Comparison of ENCODE assay signal across 16 cellular contexts in genomic region chr6:25016311-25016710, GRCh38.
DNase-seq lines count a peak whose midpoint lies in the region; ATAC-seq and TF ChIP-seq lines count a peak whose summit lies in the region.
"Had no signal": no experiment of that assay in that cellular context is flagged by ENCODE, and none has a peak within 500 bp of the region (broad histone marks: within the 10 kb centered on the region; RNA-seq: fewer than 3 reads in every experiment).

No MANE protein-coding gene starts in this region.

- H2BK120ac ChIP-seq in mesenchymal stem cell (ENCODE audit: low read depth, low read length), result no peak overlapping the region

- H3K4me1 ChIP-seq in DOHH2 (ENCODE audit: control insufficient read depth, low read length) (peaks cover 59% of the 10 kb centered on the region), adipocyte (ENCODE audit: control insufficient read depth, insufficient read depth, low read length) (peaks cover 50% of the 10 kb centered on the region), mesenchymal stem cell (ENCODE audit: control insufficient read depth, insufficient read depth, low read depth, low read length) (peaks cover 2% of the 10 kb centered on the region)

- H4K91ac ChIP-seq in mesenchymal stem cell (ENCODE audit: low read length), result no peak overlapping the region

- H2AFZ ChIP-seq in mesenchymal stem cell (ENCODE audit: low read depth, low read length), result no peak overlapping the region

- no peak overlapping the region for H2BK12ac ChIP-seq in mesenchymal stem cell (ENCODE audit: low read length in 2 of 2)

- TF ChIP-seq CTCF in DOHH2 (IDR thresholded peaks at IDR 0.05; ENCODE audit: low read depth, low read length, poor library complexity, severe bottlenecking), result no peak

- H3K14ac ChIP-seq in mesenchymal stem cell (ENCODE audit: low read length in 2 of 2), result no peak overlapping the region

- no peak overlapping the region for H2BK5ac ChIP-seq in mesenchymal stem cell (ENCODE audit: low read depth, low read length, poor library complexity, severe bottlenecking)

- H2AK5ac ChIP-seq in mesenchymal stem cell (ENCODE audit: low read length, severe bottlenecking), result no peak overlapping the region

- peak overlapping the region; percentile 44 for H3K4me2 ChIP-seq in DOHH2 (ENCODE audit: low read length)
- H3K4me2 ChIP-seq in mesenchymal stem cell (ENCODE audit: low read length, poor library complexity, severe bottlenecking), result no peak overlapping the region

- H3K36me3 ChIP-seq in DOHH2 (ENCODE audit: control insufficient read depth, low read length) (no peaks in the 10 kb centered on the region), adipocyte (ENCODE audit: control insufficient read depth, insufficient read depth, low read length, severe bottlenecking) (no peaks in the 10 kb centered on the region), mesenchymal stem cell (ENCODE audit: control insufficient read depth in 1 of 2, insufficient read depth in 2 of 2, low read depth in 1 of 2, low read length in 2 of 2) (no peaks in the 10 kb centered on the region)
- H3K36me3 ChIP-seq: thoracic aorta had no signal

- DNase-seq in AG08395 (ENCODE audit: low spot score), result peak; percentile 22
- peak; percentile 53 for DNase-seq in adipocyte (ENCODE audit: low read depth)
- DNase-seq in mesenchymal stem cell, result peak; percentile 57
- DNase-seq in activated CD8-positive, alpha-beta memory T cell treated with anti-CD3 and anti-CD28 coated beads, Interleukin-2, amount 50 U/mL, for 48 hours, result no peak
- DNase-seq in NK-92 (lab: John Stamatoyannopoulos, UW; ENCODE audit: unreplicated experiment), result no peak
- DNase-seq in stimulated activated CD4-positive, alpha-beta T cell treated with anti-CD3 and anti-CD28 coated beads, Interleukin-4, amount 100 ng/mL, for 1 hour, result no peak
- DNase-seq: AML-193; effector memory CD4-positive, alpha-beta T cell; mesendoderm; NCI-H1105; NCI-H524 treated with DMSO at 0.1 percent for 48 hours; RPMI8226 had no signal

- H3K9ac ChIP-seq in adipocyte (ENCODE audit: low read length) (no peak overlapping the region), mesenchymal stem cell (ENCODE audit: low read length) (peak overlapping the region; percentile 50)

- H3K79me2 ChIP-seq in DOHH2 (ENCODE audit: control insufficient read depth, low read length), result no peaks in the 10 kb centered on the region

- ATAC-seq in GM18870 (IDR thresholded peaks at IDR 0.05; ENCODE audit: unreplicated experiment), result no peak
- ATAC-seq: HepG2 had no signal

- no peak overlapping the region for H3K18ac ChIP-seq in mesenchymal stem cell (ENCODE audit: low read depth in 1 of 2, low read length in 2 of 2)

- H3K23ac ChIP-seq in mesenchymal stem cell (ENCODE audit: low read length in 2 of 2), result no peak overlapping the region

- no peaks in the 10 kb centered on the region for H3K9me2 ChIP-seq in DOHH2 (replicated peaks; ENCODE audit: control insufficient read depth, low read length)

- H3K4me3 ChIP-seq in DOHH2 (ENCODE audit: low read length), result peak overlapping the region; percentile 31
- H3K4me3 ChIP-seq in adipocyte (ENCODE audit: low read length), result no peak overlapping the region
- H3K4me3 ChIP-seq in mesenchymal stem cell (ENCODE audit: insufficient read depth in 1 of 2, low read depth in 1 of 2, low read length in 2 of 2), result no peak overlapping the region
- H3K4me3 ChIP-seq: thoracic aorta had no signal

- no peaks in the 10 kb centered on the region for H3K79me1 ChIP-seq in mesenchymal stem cell (replicated peaks; ENCODE audit: low read length, poor library complexity, severe bottlenecking)

- WGBS in mesenchymal stem cell, result 68% methylated on average over 4 of the region's 4 CpGs

- H4K8ac ChIP-seq in mesenchymal stem cell (ENCODE audit: low read length), result no peak overlapping the region

- H3K4ac ChIP-seq in mesenchymal stem cell (ENCODE audit: low read depth in 1 of 2, low read length in 2 of 2), result no peak overlapping the region

- H3K27me3 ChIP-seq in DOHH2 (ENCODE audit: control insufficient read depth, low read length) (no peaks in the 10 kb centered on the region), adipocyte (replicated peaks; ENCODE audit: control insufficient read depth, insufficient read depth, low read length) (no peaks in the 10 kb centered on the region), mesenchymal stem cell (ENCODE audit: control insufficient read depth in 1 of 2, insufficient read depth in 1 of 2, low read length in 2 of 2) (no peaks in the 10 kb centered on the region)

- H3K27ac ChIP-seq in DOHH2 (ENCODE audit: low read depth, low read length) (no peak overlapping the region), mesenchymal stem cell (ENCODE audit: low read length, poor library complexity, severe bottlenecking) (no peak overlapping the region)
- H3K27ac ChIP-seq: thoracic aorta had no signal

- no peaks in the 10 kb centered on the region for H4K20me1 ChIP-seq in DOHH2 (ENCODE audit: control insufficient read depth, insufficient read depth, low read depth, low read length)

- H3F3A ChIP-seq in DOHH2 (ENCODE audit: control insufficient read depth, insufficient read depth), result peaks cover 10% of the 10 kb centered on the region

- H3K9me3 ChIP-seq in DOHH2 (ENCODE audit: control insufficient read depth, insufficient read depth, low read length) (no peaks in the 10 kb centered on the region), adipocyte (ENCODE audit: control insufficient read depth, low read length) (no peaks in the 10 kb centered on the region), mesenchymal stem cell (ENCODE audit: control insufficient read depth, low read length) (no peaks in the 10 kb centered on the region)
- H3K9me3 ChIP-seq: thoracic aorta had no signal

- no peak overlapping the region for H2BK15ac ChIP-seq in mesenchymal stem cell (ENCODE audit: low read depth, poor library complexity, severe bottlenecking)

Comparison
In these comparisons a context has a peak if more than half of its experiments do, and no peak if none do; other contexts are left out.
1. DNase-seq: peak in AG08395 (single experiment), adipocyte (single experiment) and mesenchymal stem cell (single experiment); none in activated CD8-positive, alpha-beta memory T cell treated with anti-CD3 and anti-CD28 coated beads, Interleukin-2, amount 50 U/mL, for 48 hours (single experiment), NK-92 (single experiment) and stimulated activated CD4-positive, alpha-beta T cell treated with anti-CD3 and anti-CD28 coated beads, Interleukin-4, amount 100 ng/mL, for 1 hour (single experiment).